ENCODE assay signal across 18 cellular contexts in the genomic region with DNA sequence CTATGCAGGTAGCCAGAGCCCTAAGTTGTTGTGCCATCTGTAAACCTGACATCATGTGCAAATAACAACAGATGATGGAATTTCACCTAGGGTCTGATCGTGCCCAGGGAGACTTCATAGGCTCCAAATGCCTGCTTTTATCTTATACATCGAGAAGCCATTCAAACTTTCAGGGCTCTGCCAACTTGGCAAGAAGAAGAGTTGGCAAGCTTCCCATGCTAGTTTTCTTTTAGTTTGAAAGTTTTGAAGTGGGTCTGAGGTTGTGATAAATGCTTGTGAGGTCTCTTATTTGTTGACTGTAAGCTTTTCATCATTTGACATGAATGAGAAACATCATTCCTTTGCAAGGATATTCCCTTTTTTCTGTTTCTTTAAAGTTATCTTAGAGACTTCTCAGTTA.
"Had no signal": no experiment of that assay in that cellular context is flagged by ENCODE, and none has a peak within 500 bp of the region (broad histone marks: within the 10 kb centered on the region; RNA-seq: fewer than 3 reads in every experiment).

No MANE protein-coding gene starts in this region.

- H3K4me3 ChIP-seq: colonic mucosa, right lobe of liver, smooth muscle cell, suprapubic skin, upper lobe of left lung had no signal

- H3K4me2 ChIP-seq: smooth muscle cell had no signal

- FAIRE-seq: endometrium had no signal

- H3K9me3 ChIP-seq: colonic mucosa, right lobe of liver, suprapubic skin, upper lobe of left lung had no signal

- H3K27ac ChIP-seq: colonic mucosa, right lobe of liver, suprapubic skin, upper lobe of left lung had no signal

- H3K36me3 ChIP-seq: colonic mucosa, right lobe of liver, suprapubic skin, upper lobe of left lung had no signal

- H3K27me3 ChIP-seq: colonic mucosa, right lobe of liver, suprapubic skin, upper lobe of left lung had no signal

- H3K4me1 ChIP-seq: colonic mucosa, right lobe of liver, upper lobe of left lung had no signal

- DNase-seq: activated CD4-positive, alpha-beta memory T cell treated with anti-CD3 and anti-CD28 coated beads, Interleukin-2, amount 10 ng/mL, durations not matched to agents 7 days and 5 days; activated CD4-positive, alpha-beta T cell treated with anti-CD3 and anti-CD28 coated beads for 48 hours; activated CD4-positive, CD25-positive, alpha-beta regulatory T cell; activated CD8-positive, alpha-beta memory T cell treated with anti-CD3 and anti-CD28 coated beads, Interleukin-2, amount 10 ng/mL, durations not matched to agents 7 days and 5 days; activated naive CD4-positive, alpha-beta T cell; activated naive CD8-positive, alpha-beta T cell treated with anti-CD3 and anti-CD28 coated beads, Interleukin-2, amount 10 ng/mL, durations not matched to agents 7 days and 5 days; activated T-cell treated with anti-CD3 and anti-CD28 coated beads, Interleukin-2, amount 50 U/mL, for 1 hour; colonic mucosa; mesenchymal stem cell; naive thymus-derived CD8-positive, alpha-beta T cell; right lobe of liver; stimulated activated CD4-positive, alpha-beta T cell treated with anti-CD3 and anti-CD28 coated beads, Interleukin-4, amount 100 ng/mL, for 1 hour; stimulated activated naive CD8-positive, alpha-beta T cell treated with anti-CD3 and anti-CD28 coated beads, Interleukin-15, amount 100 ng/mL, for 72 hours; T1000; upper lobe of left lung had no signal
